In genomic region chr11:27300974-27301373, GRCh38 we compare ENCODE assay signal across 17 cellular contexts.
A peak's percentile ranks its signal among the peaks of the same experiment; 100 is the strongest.
DNase-seq lines count a peak whose midpoint lies in the region; ATAC-seq and TF ChIP-seq lines count a peak whose summit lies in the region.
"Had no signal": no experiment of that assay in that cellular context is flagged by ENCODE, and none has a peak within 500 bp of the region (broad histone marks: within the 10 kb centered on the region; RNA-seq: fewer than 3 reads in every experiment).

No MANE protein-coding gene starts in this region.

- H3K4ac ChIP-seq in mesenchymal stem cell (ENCODE audit: low read depth in 1 of 2, low read length in 2 of 2) = no peak overlapping the region

- H2BK120ac ChIP-seq in mesenchymal stem cell (ENCODE audit: low read depth, low read length) = no peak overlapping the region

- no peak overlapping the region for H3K27ac Mint-ChIP-seq in stimulated activated effector memory CD8-positive, alpha-beta T cell treated with anti-CD3 and anti-CD28 coated beads, Interleukin-12 subunit alpha, Interleukin-12 subunit beta, amount 100 ng/mL, for 72 hours
- H3K27ac Mint-ChIP-seq: CD8-positive, alpha-beta memory T cell had no signal

- H3K27ac ChIP-seq in SK-N-SH (ENCODE audit: low read depth in 2 of 2, low read length in 1 of 2) = no peak overlapping the region
- H3K27ac ChIP-seq in epithelial cell of prostate = peak overlapping the region; percentile 1
- H3K27ac ChIP-seq in mesenchymal stem cell (ENCODE audit: low read length, poor library complexity, severe bottlenecking) = no peak overlapping the region
- H3K27ac ChIP-seq in PC-9 = no peak overlapping the region
- H3K27ac ChIP-seq: 22Rv1, BLaER1, SJCRH30 had no signal

- ATAC-seq in SK-N-SH treated with all-trans-retinoic acid at 6 μM for 48 hours = peak; percentile 25; the same call in 1 of the 3 replicates
- peak; percentile 90 for ATAC-seq in stimulated activated effector memory CD8-positive, alpha-beta T cell treated with anti-CD3 and anti-CD28 coated beads, Interleukin-12 subunit alpha, Interleukin-12 subunit beta, amount 100 ng/mL, for 72 hours

- H3K27me3 ChIP-seq in SK-N-SH (ENCODE audit: insufficient read depth) (no peaks in the 10 kb centered on the region), mesenchymal stem cell (ENCODE audit: control insufficient read depth in 1 of 2, insufficient read depth in 1 of 2, low read length in 2 of 2) (no peaks in the 10 kb centered on the region), PC-9 (ENCODE audit: insufficient read depth, low read depth) (no peaks in the 10 kb centered on the region)
- H3K27me3 ChIP-seq: BLaER1, SJCRH30 had no signal

- no peak overlapping the region for H3K23ac ChIP-seq in mesenchymal stem cell (ENCODE audit: low read length in 2 of 2)

- H3K18ac ChIP-seq in mesenchymal stem cell (ENCODE audit: low read depth in 1 of 2, low read length in 2 of 2) = no peak overlapping the region

- intact Hi-C loops in PC-9 (cut with micrococcal nuclease; ENCODE audit: unreplicated experiment) = no loop called here

- no peaks in the 10 kb centered on the region for H3K9me3 Mint-ChIP-seq in stimulated activated effector memory CD8-positive, alpha-beta T cell treated with anti-CD3 and anti-CD28 coated beads, Interleukin-12 subunit alpha, Interleukin-12 subunit beta, amount 100 ng/mL, for 72 hours

- H3K14ac ChIP-seq in mesenchymal stem cell (ENCODE audit: low read length in 2 of 2) = no peak overlapping the region

- no peak for TF ChIP-seq CTCF in SK-N-SH (IDR thresholded peaks at IDR 0.05)
- no peak for TF ChIP-seq CTCF in PC-9 (conservative IDR thresholded peaks at IDR 0.05)

- no peaks in the 10 kb centered on the region for H3K79me2 ChIP-seq in SK-N-SH (ENCODE audit: insufficient read depth)
- H3K79me2 ChIP-seq in PC-9 (ENCODE audit: low read depth) = no peaks in the 10 kb centered on the region

- no peaks in the 10 kb centered on the region for H3K36me3 ChIP-seq in SK-N-SH (replicated peaks in 1 of 2; ENCODE audit: control insufficient read depth in 1 of 2, insufficient read depth in 2 of 2, low read length in 1 of 2)
- H3K36me3 ChIP-seq in mesenchymal stem cell (ENCODE audit: control insufficient read depth in 1 of 2, insufficient read depth in 2 of 2, low read depth in 1 of 2, low read length in 2 of 2) = no peaks in the 10 kb centered on the region
- H3K36me3 ChIP-seq in PC-9 (ENCODE audit: low read depth) = no peaks in the 10 kb centered on the region
- H3K36me3 ChIP-seq: BLaER1, SJCRH30 had no signal

- H3K79me1 ChIP-seq in mesenchymal stem cell (replicated peaks; ENCODE audit: low read length, poor library complexity, severe bottlenecking) = no peaks in the 10 kb centered on the region

- H3K36me3 Mint-ChIP-seq in stimulated activated effector memory CD8-positive, alpha-beta T cell treated with anti-CD3 and anti-CD28 coated beads, Interleukin-12 subunit alpha, Interleukin-12 subunit beta, amount 100 ng/mL, for 72 hours = no peaks in the 10 kb centered on the region
- H3K36me3 Mint-ChIP-seq: CD8-positive, alpha-beta memory T cell had no signal

- CTCF ChIA-PET in SK-N-SH (lab: Yijun Ruan, JAX) (interaction anchor here (1.2 kb wide), 1 partner anchor 117 kb away, joined by 3 read pairs; no protein-coding TSS in a partner anchor), PC-9 (lab: Charles Lee) (no interaction called here)

- H4K91ac ChIP-seq in mesenchymal stem cell (ENCODE audit: low read length) = no peak overlapping the region

- H3K4me1 ChIP-seq in SK-N-SH (ENCODE audit: control insufficient read depth in 1 of 2, insufficient read depth in 2 of 2, low read depth in 1 of 2, low read length in 1 of 2) (peaks cover 0 to 10% of the 10 kb centered on the region in 2 experiments; a peak in 1 of 4 replicates), mesenchymal stem cell (ENCODE audit: control insufficient read depth, insufficient read depth, low read depth, low read length) (no peaks in the 10 kb centered on the region), PC-9 (replicated peaks; ENCODE audit: insufficient read depth) (no peaks in the 10 kb centered on the region)
- H3K4me1 ChIP-seq: BLaER1, SJCRH30 had no signal

- no peak overlapping the region for H2BK15ac ChIP-seq in mesenchymal stem cell (ENCODE audit: low read depth, poor library complexity, severe bottlenecking)

- H3K9ac ChIP-seq in SK-N-SH = no peak overlapping the region
- no peak overlapping the region for H3K9ac ChIP-seq in mesenchymal stem cell (ENCODE audit: low read length)
- H3K9ac ChIP-seq: BLaER1 had no signal

- H2AK5ac ChIP-seq in mesenchymal stem cell (ENCODE audit: low read length, severe bottlenecking) = no peak overlapping the region

- H3K9me3 ChIP-seq in SK-N-SH = no peaks in the 10 kb centered on the region
- peaks cover 6% of the 10 kb centered on the region for H3K9me3 ChIP-seq in mesenchymal stem cell (ENCODE audit: control insufficient read depth, low read length)
- no peaks in the 10 kb centered on the region for H3K9me3 ChIP-seq in PC-9 (ENCODE audit: insufficient read depth, low read depth)
- H3K9me3 ChIP-seq: SJCRH30 had no signal

- no peak for TF ChIP-seq RAD21 in SK-N-SH (IDR thresholded peaks at IDR 0.05; ENCODE audit: low read length)

- no peak for TF ChIP-seq EP300 in SK-N-SH (IDR thresholded peaks at IDR 0.05; ENCODE audit: borderline replicate concordance in 1 of 2, low read depth in 1 of 2, low read length in 1 of 2)

- POLR2A ChIA-PET in SK-N-SH (lab: Yijun Ruan, JAX) (no interaction called here), PC-9 (lab: Charles Lee; ENCODE audit: unreplicated experiment) (interaction anchor here (0.6 kb wide), 1 partner anchor 34 kb away, joined by 12 read pairs; no protein-coding TSS in a partner anchor)

- no peak overlapping the region for H2AFZ ChIP-seq in SK-N-SH (ENCODE audit: low read depth)
- H2AFZ ChIP-seq in mesenchymal stem cell (ENCODE audit: low read depth, low read length) = no peak overlapping the region
- H2AFZ ChIP-seq in PC-9 = no peak overlapping the region

- H2BK5ac ChIP-seq in mesenchymal stem cell (ENCODE audit: low read depth, low read length, poor library complexity, severe bottlenecking) = no peak overlapping the region

- H3F3A ChIP-seq in SK-N-SH (replicated peaks; ENCODE audit: insufficient read depth) = peaks cover 10% of the 10 kb centered on the region
- H3F3A ChIP-seq in PC-9 (ENCODE audit: insufficient read depth, low read depth) = no peaks in the 10 kb centered on the region

- H2BK12ac ChIP-seq in mesenchymal stem cell (ENCODE audit: low read length in 2 of 2) = no peak overlapping the region

- H3K4me2 ChIP-seq in SK-N-SH = no peak overlapping the region
- H3K4me2 ChIP-seq in mesenchymal stem cell (ENCODE audit: low read length, poor library complexity, severe bottlenecking) = no peak overlapping the region
- H3K4me2 ChIP-seq in PC-9 = no peak overlapping the region
- H3K4me2 ChIP-seq: BLaER1 had no signal

- no peaks in the 10 kb centered on the region for H4K20me1 ChIP-seq in SK-N-SH (ENCODE audit: insufficient read depth)
- no peaks in the 10 kb centered on the region for H4K20me1 ChIP-seq in PC-9 (ENCODE audit: insufficient read depth)
- H4K20me1 ChIP-seq: BLaER1 had no signal

- BruUV-seq in PC-9 (replicated peaks; lab: Mats Ljungman, UMichigan) = no TSS peak

- no peaks in the 10 kb centered on the region for H3K4me1 Mint-ChIP-seq in stimulated activated effector memory CD8-positive, alpha-beta T cell treated with anti-CD3 and anti-CD28 coated beads, Interleukin-12 subunit alpha, Interleukin-12 subunit beta, amount 100 ng/mL, for 72 hours
- H3K4me1 Mint-ChIP-seq: CD8-positive, alpha-beta memory T cell had no signal

- H3K9me2 ChIP-seq in SK-N-SH (no peaks in the 10 kb centered on the region), PC-9 (ENCODE audit: insufficient read depth) (no peaks in the 10 kb centered on the region)

- H3K4me3 Mint-ChIP-seq in stimulated activated effector memory CD8-positive, alpha-beta T cell treated with anti-CD3 and anti-CD28 coated beads, Interleukin-12 subunit alpha, Interleukin-12 subunit beta, amount 100 ng/mL, for 72 hours = no peak overlapping the region
- H3K4me3 Mint-ChIP-seq: CD8-positive, alpha-beta memory T cell had no signal

- DNase-seq in SK-N-SH = no peak
- DNase-seq in LHCN-M2 (ENCODE audit: low read depth) = peak; percentile 42
- DNase-seq in epithelial cell of prostate (ENCODE audit: low read depth, low spot score) = no peak
- DNase-seq in stimulated activated effector memory CD8-positive, alpha-beta T cell treated with anti-CD3 and anti-CD28 coated beads, Interleukin-12 subunit alpha, Interleukin-12 subunit beta, amount 100 ng/mL, for 72 hours (ENCODE audit: low spot score in 2 of 2) = no peak
- no peak for DNase-seq in mesenchymal stem cell
- DNase-seq in stimulated activated CD4-positive, alpha-beta T cell treated with anti-CD3 and anti-CD28 coated beads, Interleukin-2, amount 100 ng/mL, for 24 hours = no peak
- no peak for DNase-seq in PC-9
- DNase-seq: CD8-positive, alpha-beta memory T cell; DND-41; Karpas-422; NCI-H1417; NCI-H1930; NCI-H2171 treated with DMSO at 0.1 percent for 48 hours; SJCRH30 had no signal

- H4K8ac ChIP-seq in mesenchymal stem cell (ENCODE audit: low read length) = no peak overlapping the region

- H3K4me3 ChIP-seq in SK-N-SH (ENCODE audit: low read depth in 2 of 2, low read length in 1 of 2) (no peak overlapping the region), mesenchymal stem cell (ENCODE audit: insufficient read depth in 1 of 2, low read depth in 1 of 2, low read length in 2 of 2) (no peak overlapping the region), PC-9 (no peak overlapping the region)
- H3K4me3 ChIP-seq: BLaER1, SJCRH30 had no signal

TF ChIP-seq in SK-N-SH treated with all-trans-retinoic acid at 6 μM for 48 hours, 23 proteins besides CTCF, POLR2A, EP300 and RAD21 (continues in another document):
- no peak for TF ChIP-seq TCF4 (CRISPR knock-in tag; IDR thresholded peaks at IDR 0.05; ENCODE audit: borderline replicate concordance)

TF ChIP-seq in SK-N-SH, 30 proteins besides CTCF, POLR2A, EP300 and RAD21:
- TF ChIP-seq FOXJ3 (CRISPR knock-in tag; IDR thresholded peaks at IDR 0.05) = no peak
